7 cellular contexts compared by ENCODE assay signal in the genomic region with DNA sequence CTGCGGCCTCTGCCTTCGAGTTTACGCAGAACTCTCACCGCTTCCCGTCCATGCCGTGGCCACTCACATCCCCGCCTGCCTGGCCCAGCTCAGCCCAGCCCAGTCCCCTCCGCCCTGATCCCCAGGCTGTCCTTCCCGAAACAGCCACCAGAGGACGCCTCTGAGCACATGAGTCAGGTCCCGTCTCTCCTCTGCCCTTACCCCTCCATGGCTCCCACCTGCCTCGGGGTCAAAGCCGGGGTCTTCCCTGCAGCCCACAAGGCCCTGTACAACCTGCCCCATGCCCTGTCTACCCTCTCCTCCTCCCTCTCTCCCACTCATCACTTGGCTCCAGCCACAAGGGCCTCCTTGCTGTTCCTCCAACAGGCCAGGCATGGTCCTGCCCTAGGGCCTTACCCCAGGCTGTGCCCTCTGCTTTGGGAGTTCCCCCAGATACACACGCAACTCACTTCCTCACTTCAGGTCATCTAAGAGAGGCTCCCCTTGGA. TPM values are rescaled to one million over a fixed set of nuclear protein-coding genes. Genes with fewer than 3 reads are reported as not detected.
DNase-seq lines count a peak whose midpoint lies in the region; ATAC-seq, FAIRE-seq and TF ChIP-seq lines count a peak whose summit lies in the region.

No MANE protein-coding gene starts in this region.

- WGBS in smooth muscle cell (ENCODE audit: low lambda C conversion rate) = 74% methylated on average over 14 of the region's 14 CpGs

- in situ Hi-C loops in GM13976 (cut with MboI; ENCODE audit: low sequenced_read_pairs, unreplicated experiment) = no loop called here

- DNase-seq in GM13976 (ENCODE audit: low spot score) (peak; percentile 72), RPMI8226 (peak; percentile 65), cardiac septum (ENCODE audit: low spot score) (peak; percentile 87), smooth muscle cell (lab: John Stamatoyannopoulos, UW; ENCODE audit: unreplicated experiment) (peak; percentile 9), H54 (ENCODE audit: insufficient read length, low spot score) (no peak)
- peak; percentile 33 for DNase-seq in activated effector memory CD4-positive, alpha-beta T cell treated with Interleukin-2 at 50 U/mL for 16 hours

- ATAC-seq in GM19455 (IDR thresholded peaks at IDR 0.05; ENCODE audit: unreplicated experiment) = no peak

- no peaks in the 10 kb centered on the region for H4K20me1 ChIP-seq in smooth muscle cell (ENCODE audit: low read depth)

- H3K27me3 ChIP-seq in smooth muscle cell (ENCODE audit: low read depth) = no peaks in the 10 kb centered on the region

- TF ChIP-seq POLR2A in H54 (IDR thresholded peaks at IDR 0.05; ENCODE audit: low read depth, low read length) = no peak

- no peaks in the 10 kb centered on the region for H3K36me3 ChIP-seq in smooth muscle cell (ENCODE audit: low read depth)

- no peak overlapping the region for H3K9ac ChIP-seq in smooth muscle cell (ENCODE audit: low read depth)

- no peak for FAIRE-seq in H54 (lab: Jason Lieb, UNC)

- no peaks in the 10 kb centered on the region for H3K4me1 ChIP-seq in smooth muscle cell (ENCODE audit: low read depth)

- no peaks in the 10 kb centered on the region for H3K9me3 ChIP-seq in smooth muscle cell (replicated peaks; ENCODE audit: low read depth)

- H3K27ac ChIP-seq in smooth muscle cell (ENCODE audit: low read depth) = no peak overlapping the region

- H3K4me2 ChIP-seq in smooth muscle cell = no peak overlapping the region

- H3F3A ChIP-seq in smooth muscle cell (ENCODE audit: low read depth) = no peaks in the 10 kb centered on the region

- H3K79me2 ChIP-seq in smooth muscle cell (ENCODE audit: low read depth) = no peaks in the 10 kb centered on the region

- intact Hi-C loops in cardiac septum (cut with DNase I) = no loop called here

- no peak overlapping the region for H2AFZ ChIP-seq in smooth muscle cell (ENCODE audit: low read depth)

- H3K4me3 ChIP-seq in smooth muscle cell = no peak overlapping the region

- TF ChIP-seq CTCF in GM13976 (IDR thresholded peaks at IDR 0.05; ENCODE audit: borderline replicate concordance, control extremely low read depth, extremely low read depth, insufficient read depth, missing control alignments) = peak; percentile 63
- peak; percentile 69 for TF ChIP-seq CTCF in smooth muscle cell (IDR thresholded peaks at IDR 0.05; ENCODE audit: borderline replicate concordance, insufficient read depth, poor library complexity, severe bottlenecking)

RNA-seq across cellular contexts. Expression of a gene that starts 8.1 kb away (rescaled TPM):
- total RNA-seq in cardiac septum (7.2 TPM), smooth muscle cell (1.9 and 2.2 TPM in 2 replicates)
- polyA plus RNA-seq in smooth muscle cell = 0.63 and 1.3 TPM in 2 replicates

RNA-seq across cellular contexts. Expression of a gene that starts 27.8 kb away (rescaled TPM):
- total RNA-seq in cardiac septum (0.43 TPM), smooth muscle cell (not detected in 2 replicates)
- not detected in 2 replicates for polyA plus RNA-seq in smooth muscle cell

RNA-seq across cellular contexts. Expression of a gene that starts 32.6 kb away (rescaled TPM):
- total RNA-seq in cardiac septum (25.1 TPM), smooth muscle cell (not detected in 2 replicates)
- polyA plus RNA-seq in smooth muscle cell = 0.27 TPM in 1 of 2 replicates, not detected in the other

RNA-seq across cellular contexts. Expression of a gene that starts 49.3 kb away (rescaled TPM):
- total RNA-seq in cardiac septum = 89.8 TPM
- 0.09 TPM in 1 of 2 replicates, not detected in the other for total RNA-seq in smooth muscle cell
- 0.23 and 0.93 TPM in 2 replicates for polyA plus RNA-seq in smooth muscle cell

Comparison
In these comparisons a context has a peak if more than half of its experiments do, and no peak if none do; other contexts are left out.
1. RNA of a gene that starts 32.6 kb away (total RNA-seq): 25.1 TPM in cardiac septum (single experiment); not detected in smooth muscle cell; every median in the first group is over 10 times any median in the second.